Comparison of ENCODE assay signal across 17 cellular contexts in the genomic region with DNA sequence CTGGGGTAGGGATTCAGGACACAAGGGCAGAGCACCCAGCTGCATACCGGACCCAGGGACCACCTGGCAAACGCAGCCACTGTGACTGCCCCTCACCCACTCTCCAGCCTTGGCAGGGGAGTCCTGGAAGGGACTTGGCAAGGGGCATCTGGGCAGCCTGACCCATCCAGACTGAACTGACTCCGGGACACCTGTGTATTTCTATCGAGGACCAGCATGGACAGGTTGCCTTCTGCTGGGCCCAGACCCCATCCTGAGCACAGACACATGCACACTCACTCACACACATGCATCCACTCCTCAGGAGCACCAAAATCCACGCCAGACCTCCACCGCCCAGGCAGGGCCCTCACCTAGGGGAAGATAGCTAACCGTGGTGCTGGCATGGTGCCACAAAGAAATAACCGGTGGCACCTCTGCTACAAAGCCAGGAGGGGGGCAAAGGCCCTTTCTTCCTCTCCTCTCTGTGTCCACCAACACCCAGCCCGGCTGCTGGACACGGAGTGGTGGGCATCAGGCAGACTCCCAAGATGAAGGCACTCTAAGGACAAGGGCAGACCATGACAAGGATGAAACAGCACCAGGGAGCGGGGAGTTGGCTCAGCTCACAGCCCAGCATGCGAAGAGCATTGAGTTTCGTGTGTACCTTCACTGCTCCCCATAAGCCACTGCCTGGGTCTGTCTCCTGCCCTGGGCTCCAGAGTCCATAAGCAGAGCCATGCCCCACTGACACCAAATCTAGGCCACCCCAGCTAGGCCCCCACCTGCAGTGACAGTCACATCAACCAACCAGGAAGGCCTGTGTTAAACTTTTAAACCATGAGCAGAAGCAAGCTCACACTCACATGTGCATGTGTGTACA. TPM values are rescaled to one million over a fixed set of nuclear protein-coding genes. Genes with fewer than 3 reads are reported as not detected.
A peak's percentile ranks its signal among the peaks of the same experiment; 100 is the strongest.
DNase-seq lines count a peak whose midpoint lies in the region; ATAC-seq and TF ChIP-seq lines count a peak whose summit lies in the region.
"Had no signal": no experiment of that assay in that cellular context is flagged by ENCODE, and none has a peak within 500 bp of the region (broad histone marks: within the 10 kb centered on the region; RNA-seq: fewer than 3 reads in every experiment).

No MANE protein-coding gene starts in this region.

- H3K9me3 Mint-ChIP-seq in natural killer cell treated with Interleukin-12 subunit alpha and Interleukin-12 subunit beta and Interleukin-15 and Interleukin-18, amount 100 ng/mL, for 72 hours = no peaks in the 10 kb centered on the region
- no peaks in the 10 kb centered on the region for H3K9me3 Mint-ChIP-seq in natural killer cell
- H3K9me3 Mint-ChIP-seq in activated T-helper 17 cell treated with anti-CD3 and anti-CD28 coated beads, Interleukin-2, amount 50 U/mL, for 72 hours = no peaks in the 10 kb centered on the region
- H3K9me3 Mint-ChIP-seq in neural crest cell = no peaks in the 10 kb centered on the region
- H3K9me3 Mint-ChIP-seq: activated B cell treated with CpG ODN at 0.5 μM for 24 hours; activated T-helper 2 cell treated with anti-CD3 and anti-CD28 coated beads, Interferon-gamma antibody, Interleukin-2, Interleukin-4, amounts not matched to agents 10 μg/mL and 5 μg/mL and 100 μg/mL, durations not matched to agents 14 hours and 24 hours and 36 hours; dendritic cell treated with granulocyte-macrophage colony-stimulating factor and Interleukin-4, amounts not matched to agents 40 ng/mL and 50 ng/mL, for 4 days; memory B cell; naive B cell; stimulated activated naive B cell treated with anti-CD40 and anti-IgM and Interleukin-4, amounts not matched to agents 10 μg/mL and 1 μg/mL and 100 μg/mL, for 72 hours had no signal

- ATAC-seq in natural killer cell treated with Interleukin-12 subunit alpha and Interleukin-12 subunit beta and Interleukin-15 and Interleukin-18, amount 100 ng/mL, for 72 hours = no peak
- ATAC-seq in natural killer cell (no peak), GM21381 (IDR thresholded peaks at IDR 0.05; ENCODE audit: unreplicated experiment) (no peak)
- ATAC-seq in activated T-helper 17 cell treated with anti-CD3 and anti-CD28 coated beads, Interleukin-2, amount 50 U/mL, for 72 hours (replicated peaks) = no peak

- H3K4me1 Mint-ChIP-seq in natural killer cell treated with Interleukin-12 subunit alpha and Interleukin-12 subunit beta and Interleukin-15 and Interleukin-18, amount 100 ng/mL, for 72 hours (ENCODE audit: low read depth in 2 of 2) = peaks cover 8 to 16% of the 10 kb centered on the region in 2 donors
- H3K4me1 Mint-ChIP-seq in natural killer cell (peaks cover 7 to 14% of the 10 kb centered on the region in 2 donors), neural crest cell (peaks cover 12% of the 10 kb centered on the region)
- H3K4me1 Mint-ChIP-seq in activated T-helper 17 cell treated with anti-CD3 and anti-CD28 coated beads, Interleukin-2, amount 50 U/mL, for 72 hours = peaks cover 6% of the 10 kb centered on the region

- no peak overlapping the region for H3K27ac Mint-ChIP-seq in natural killer cell treated with Interleukin-12 subunit alpha and Interleukin-12 subunit beta and Interleukin-15 and Interleukin-18, amount 100 ng/mL, for 72 hours
- H3K27ac Mint-ChIP-seq in natural killer cell (no peak overlapping the region), neural crest cell (ENCODE audit: unreplicated experiment) (peak overlapping the region; percentile 84)
- peak overlapping the region; percentile 39 for H3K27ac Mint-ChIP-seq in activated T-helper 17 cell treated with anti-CD3 and anti-CD28 coated beads, Interleukin-2, amount 50 U/mL, for 72 hours
- H3K27ac Mint-ChIP-seq: activated B cell treated with CpG ODN at 0.5 μM for 24 hours; activated T-helper 2 cell treated with anti-CD3 and anti-CD28 coated beads, Interferon-gamma antibody, Interleukin-2, Interleukin-4, amounts not matched to agents 10 μg/mL and 5 μg/mL and 100 μg/mL, durations not matched to agents 14 hours and 24 hours and 36 hours; dendritic cell treated with granulocyte-macrophage colony-stimulating factor and Interleukin-4, amounts not matched to agents 40 ng/mL and 50 ng/mL, for 4 days; memory B cell; stimulated activated naive B cell treated with anti-CD40 and anti-IgM and Interleukin-4, amounts not matched to agents 10 μg/mL and 1 μg/mL and 100 μg/mL, for 72 hours had no signal

- no peak overlapping the region for H3K4me3 ChIP-seq in foreskin fibroblast (ENCODE audit: low read depth in 1 of 2, low read length in 2 of 2)
- H3K4me3 ChIP-seq: skin epidermis, thyroid gland had no signal

- peaks cover 5 to 13% of the 10 kb centered on the region in 2 donors for H3K27me3 Mint-ChIP-seq in natural killer cell treated with Interleukin-12 subunit alpha and Interleukin-12 subunit beta and Interleukin-15 and Interleukin-18, amount 100 ng/mL, for 72 hours
- H3K27me3 Mint-ChIP-seq in natural killer cell (ENCODE audit: low read depth in 2 of 2) (peaks cover 10 to 15% of the 10 kb centered on the region in 2 donors), neural crest cell (ENCODE audit: low read depth) (peaks cover 4% of the 10 kb centered on the region)
- H3K27me3 Mint-ChIP-seq in activated T-helper 17 cell treated with anti-CD3 and anti-CD28 coated beads, Interleukin-2, amount 50 U/mL, for 72 hours = no peaks in the 10 kb centered on the region

- H3K36me3 Mint-ChIP-seq in natural killer cell treated with Interleukin-12 subunit alpha and Interleukin-12 subunit beta and Interleukin-15 and Interleukin-18, amount 100 ng/mL, for 72 hours = no peaks in the 10 kb centered on the region
- H3K36me3 Mint-ChIP-seq in natural killer cell (no peaks in the 10 kb centered on the region), neural crest cell (ENCODE audit: low read depth) (no peaks in the 10 kb centered on the region)
- no peaks in the 10 kb centered on the region for H3K36me3 Mint-ChIP-seq in activated T-helper 17 cell treated with anti-CD3 and anti-CD28 coated beads, Interleukin-2, amount 50 U/mL, for 72 hours (ENCODE audit: low read depth)
- H3K36me3 Mint-ChIP-seq: naive B cell; stimulated activated naive B cell treated with anti-CD40 and anti-IgM and Interleukin-4, amounts not matched to agents 10 μg/mL and 1 μg/mL and 100 μg/mL, for 72 hours had no signal

- no peak overlapping the region for H3K4me3 Mint-ChIP-seq in natural killer cell treated with Interleukin-12 subunit alpha and Interleukin-12 subunit beta and Interleukin-15 and Interleukin-18, amount 100 ng/mL, for 72 hours
- H3K4me3 Mint-ChIP-seq in natural killer cell (no peak overlapping the region), neural crest cell (no peak overlapping the region)
- H3K4me3 Mint-ChIP-seq in activated T-helper 17 cell treated with anti-CD3 and anti-CD28 coated beads, Interleukin-2, amount 50 U/mL, for 72 hours = peak overlapping the region; percentile 30
- H3K4me3 Mint-ChIP-seq: activated B cell treated with CpG ODN at 0.5 μM for 24 hours; dendritic cell treated with granulocyte-macrophage colony-stimulating factor and Interleukin-4, amounts not matched to agents 40 ng/mL and 50 ng/mL, for 4 days; memory B cell; naive B cell; stimulated activated naive B cell treated with anti-CD40 and anti-IgM and Interleukin-4, amounts not matched to agents 10 μg/mL and 1 μg/mL and 100 μg/mL, for 72 hours had no signal

- intact Hi-C loops in natural killer cell (cut with micrococcal nuclease) = no loop called here

- DNase-seq in natural killer cell treated with Interleukin-12 subunit alpha and Interleukin-12 subunit beta and Interleukin-15 and Interleukin-18, amount 100 ng/mL, for 72 hours (ENCODE audit: low spot score) = peak; percentile 57
- DNase-seq in natural killer cell = no peak
- no peak for DNase-seq in neural crest cell (ENCODE audit: low read depth, low spot score)
- DNase-seq in cerebellar nuclear complex (lab: John Stamatoyannopoulos, UW) = no peak
- DNase-seq in foreskin fibroblast = no peak
- DNase-seq: activated B cell treated with CpG ODN at 0.5 μM for 24 hours; naive B cell; stimulated activated naive B cell treated with anti-CD40 and anti-IgM and Interleukin-4, amounts not matched to agents 10 μg/mL and 1 μg/mL and 100 μg/mL, for 72 hours; T1000; thyroid gland had no signal

- TF ChIP-seq CTCF in natural killer cell (IDR thresholded peaks at IDR 0.05) = no peak
- TF ChIP-seq CTCF in neural crest cell (conservative IDR thresholded peaks at IDR 0.05) = no peak
- TF ChIP-seq CTCF in foreskin fibroblast (IDR thresholded peaks at IDR 0.05; ENCODE audit: low read depth, low read length) = no peak

RNA-seq across cellular contexts. Expression of gene KCNH2, which starts 35.3 kb away (rescaled TPM):
- under 1 TPM in 1 of 2 donors, not detected in 1; 0.22 TPM for total RNA-seq in natural killer cell treated with Interleukin-12 subunit alpha and Interleukin-12 subunit beta and Interleukin-15 and Interleukin-18, amount 100 ng/mL, for 72 hours
- total RNA-seq in natural killer cell = under 1 TPM in 2 of 3 donors, not detected in 1; 0.39 to 0.60 TPM
- total RNA-seq in activated T-helper 17 cell treated with anti-CD3 and anti-CD28 coated beads, Interleukin-2, amount 50 U/mL, for 72 hours = under 1 TPM; 0.32 to 0.77 TPM
- total RNA-seq in neural crest cell = 10.7 and 12.4 TPM in 2 replicates
- total RNA-seq: RPMI7951 had no signal

RNA-seq across cellular contexts. Expression of gene NOS3, which starts 48.0 kb away (rescaled TPM):
- total RNA-seq in natural killer cell treated with Interleukin-12 subunit alpha and Interleukin-12 subunit beta and Interleukin-15 and Interleukin-18, amount 100 ng/mL, for 72 hours = 1 to 10 TPM; 1.2 to 8.0 TPM
- total RNA-seq in natural killer cell (1 to 10 TPM; 2.6 to 5.9 (median 3.8) TPM), neural crest cell (6.1 and 7.4 TPM in 2 replicates)
- total RNA-seq in activated T-helper 17 cell treated with anti-CD3 and anti-CD28 coated beads, Interleukin-2, amount 50 U/mL, for 72 hours = 10 to 100 TPM in 1 of 2 donors, 1 to 10 TPM in 1; 8.0 to 12.1 TPM

Comparison
In these comparisons a context has a peak if more than half of its experiments do, and no peak if none do; other contexts are left out.
1. H3K27ac Mint-ChIP-seq: peak in activated T-helper 17 cell treated with anti-CD3 and anti-CD28 coated beads, Interleukin-2, amount 50 U/mL, for 72 hours (single experiment) and neural crest cell (single experiment); none in natural killer cell treated with Interleukin-12 subunit alpha and Interleukin-12 subunit beta and Interleukin-15 and Interleukin-18, amount 100 ng/mL, for 72 hours (0 of 2) and natural killer cell (0 of 2).